20 cellular contexts compared by ENCODE assay signal in the genomic region with DNA sequence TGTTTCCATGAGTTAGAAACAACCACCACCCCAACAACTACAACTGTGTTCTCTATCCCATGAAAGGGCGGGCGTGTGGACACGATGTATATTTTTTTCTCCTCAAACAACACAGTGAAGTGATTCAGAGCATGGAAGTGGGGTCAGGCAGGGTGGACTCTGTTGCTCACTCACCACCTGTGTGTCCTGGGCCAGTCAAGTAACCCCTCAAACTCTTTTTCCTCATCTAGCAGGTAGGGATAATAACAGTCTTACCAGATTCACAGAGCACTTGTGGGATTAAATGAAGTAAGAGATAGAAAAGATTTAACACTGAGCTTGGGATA.
DNase-seq lines count a peak whose midpoint lies in the region; ATAC-seq and TF ChIP-seq lines count a peak whose summit lies in the region.
"Had no signal": no experiment of that assay in that cellular context is flagged by ENCODE, and none has a peak within 500 bp of the region (broad histone marks: within the 10 kb centered on the region; RNA-seq: fewer than 3 reads in every experiment).

No MANE protein-coding gene starts in this region.

- H3K27ac ChIP-seq in esophagus squamous epithelium: peak overlapping the region; percentile 15 to 75 (median 49)
- H3K27ac ChIP-seq in upper lobe of right lung: peak overlapping the region; percentile 55
- H3K27ac ChIP-seq in Peyer's patch: no peak overlapping the region
- peak overlapping the region in 2 of 59 donors; percentile 19 to 41 for H3K27ac ChIP-seq in dorsolateral prefrontal cortex
- H3K27ac ChIP-seq: BLaER1, neutrophil had no signal

- no peaks in the 10 kb centered on the region for H3K36me3 ChIP-seq in esophagus squamous epithelium
- no peaks in the 10 kb centered on the region for H3K36me3 ChIP-seq in upper lobe of right lung
- no peaks in the 10 kb centered on the region for H3K36me3 ChIP-seq in Peyer's patch
- H3K36me3 ChIP-seq: neutrophil had no signal

- H3K9me3 Mint-ChIP-seq in osteocyte (ENCODE audit: unreplicated experiment): no peaks in the 10 kb centered on the region

- H3K27me3 Mint-ChIP-seq in osteocyte (ENCODE audit: unreplicated experiment): no peaks in the 10 kb centered on the region

- H3K4me1 Mint-ChIP-seq in osteocyte (ENCODE audit: unreplicated experiment): peaks cover 19% of the 10 kb centered on the region

- H3K4me1 ChIP-seq in esophagus squamous epithelium (peaks cover 0 to 35% (median 14%) of the 10 kb centered on the region in 3 donors), upper lobe of right lung (peaks cover 20% of the 10 kb centered on the region), Peyer's patch (no peaks in the 10 kb centered on the region)

- peaks cover 3% of the 10 kb centered on the region for H3K36me3 Mint-ChIP-seq in osteocyte (ENCODE audit: unreplicated experiment)

- intact Hi-C loops in esophagus squamous epithelium (cut with DNase I): no loop called here
- intact Hi-C loops in upper lobe of right lung (cut with DNase I): no loop called here
- intact Hi-C loops in dorsolateral prefrontal cortex (cut with DNase I): no loop called here

- H3K27me3 ChIP-seq in esophagus squamous epithelium (no peaks in the 10 kb centered on the region), upper lobe of right lung (no peaks in the 10 kb centered on the region), Peyer's patch (no peaks in the 10 kb centered on the region), dorsolateral prefrontal cortex (no peaks in the 10 kb centered on the region)
- H3K27me3 ChIP-seq: BLaER1, neutrophil had no signal

- no peak overlapping the region for H3K27ac Mint-ChIP-seq in osteocyte (ENCODE audit: unreplicated experiment)

- DNase-seq in NCI-H2171 treated with DMSO at 0.1 percent for 48 hours (lab: John Stamatoyannopoulos, UW) (peak; percentile 53), NCI-H2171 (lab: John Stamatoyannopoulos, UW) (no peak), esophagus squamous epithelium (lab: John Stamatoyannopoulos, UW) (no peak), osteocyte (ENCODE audit: extremely low spot score, unreplicated experiment) (peak; percentile 49), upper lobe of right lung (no peak), Peyer's patch (no peak), dorsolateral prefrontal cortex (no peak), DMS79 (lab: John Stamatoyannopoulos, UW) (no peak)
- DNase-seq: 8988T; activated effector memory CD4-positive, alpha-beta T cell treated with anti-CD3 and anti-CD28 coated beads, Interleukin-2, amount 50 U/mL, for 16 hours; cortex of kidney; DMS 273 treated with DMSO at 0.1 percent for 48 hours; NCI-H146; NCI-H446 treated with DMSO at 0.1 percent for 48 hours; SHP77 treated with DMSO at 0.1 percent for 48 hours; stimulated activated CD4-positive, alpha-beta T cell treated with anti-CD3 and anti-CD28 coated beads, Interleukin-4, amount 100 ng/mL, for 24 hours; T-helper 2 cell had no signal

- no peak for ATAC-seq in upper lobe of right lung
- ATAC-seq: activated CD4-positive, CD25-positive, alpha-beta regulatory T cell treated with anti-CD3 and anti-CD28 coated beads, Interleukin-2, amount 50 U/mL, for 24 hours had no signal

- no peaks in the 10 kb centered on the region for H3K9me3 ChIP-seq in esophagus squamous epithelium
- H3K9me3 ChIP-seq in upper lobe of right lung: no peaks in the 10 kb centered on the region
- H3K9me3 ChIP-seq in Peyer's patch: no peaks in the 10 kb centered on the region
- H3K9me3 ChIP-seq: BLaER1, neutrophil had no signal

- TF ChIP-seq CTCF in esophagus squamous epithelium (IDR thresholded peaks at IDR 0.05) (no peak), osteocyte (IDR thresholded peaks at IDR 0.05) (no peak), upper lobe of right lung (IDR thresholded peaks at IDR 0.05) (no peak), Peyer's patch (IDR thresholded peaks at IDR 0.05) (no peak), dorsolateral prefrontal cortex (IDR thresholded peaks at IDR 0.05 in 54 of 56, conservative IDR thresholded peaks at IDR 0.05 in 2 of 56; ENCODE audit: low read depth in 1 of 56, partially characterized antibody in 56 of 56) (no peak)

- 65 to 78% methylated on average over 3 of the region's 3 CpGs for WGBS in esophagus squamous epithelium, 2 donors

- TF ChIP-seq POLR2A in esophagus squamous epithelium (IDR thresholded peaks at IDR 0.05): no peak
- TF ChIP-seq POLR2A in Peyer's patch (IDR thresholded peaks at IDR 0.05): no peak

- no peak overlapping the region for H3K4me3 Mint-ChIP-seq in osteocyte (ENCODE audit: unreplicated experiment)

- H3K4me3 ChIP-seq in esophagus squamous epithelium (no peak overlapping the region), upper lobe of right lung (no peak overlapping the region), Peyer's patch (no peak overlapping the region), dorsolateral prefrontal cortex (no peak overlapping the region)
- H3K4me3 ChIP-seq: BLaER1 had no signal

Comparison
In these comparisons a context has a peak if more than half of its experiments do, and no peak if none do; other contexts are left out.
1. DNase-seq: peak in NCI-H2171 treated with DMSO at 0.1 percent for 48 hours (single experiment) and osteocyte (single experiment); none in NCI-H2171 (single experiment), esophagus squamous epithelium (single experiment), upper lobe of right lung (single experiment), Peyer's patch (0 of 3), dorsolateral prefrontal cortex (0 of 10) and DMS79 (single experiment).
2. H3K27ac ChIP-seq: peak in esophagus squamous epithelium (4 of 4) and upper lobe of right lung (single experiment); none in Peyer's patch (0 of 4).